Comparison of ENCODE assay signal across 8 cellular contexts in genomic region chr12:118356809-118357326, GRCh38. TPM values are rescaled to one million over a fixed set of nuclear protein-coding genes. Genes with fewer than 3 reads are reported as not detected.
A peak's percentile ranks its signal among the peaks of the same experiment; 100 is the strongest.
DNase-seq lines count a peak whose midpoint lies in the region; ATAC-seq and TF ChIP-seq lines count a peak whose summit lies in the region.

No MANE protein-coding gene starts in this region.

- peak overlapping the region; percentile 82 to 84 for H3K27ac ChIP-seq in left lung

- H3K36me3 Mint-ChIP-seq in activated naive CD8-positive, alpha-beta T cell: peaks cover 19% of the 10 kb centered on the region

- intact Hi-C loops in left lung (cut with DNase I): no loop called here

- DNase-seq in Caki2 (ENCODE audit: low read depth) (peak; percentile 31), left lung (no peak), RKO (ENCODE audit: low spot score) (no peak), globus pallidus (ENCODE audit: low spot score) (no peak), NCI-H2081 treated with DMSO at 0.1 percent for 48 hours (lab: John Stamatoyannopoulos, UW) (no peak)

- in situ Hi-C loops in Caki2 (cut with HindIII; ENCODE audit: low pct_unique_long_range_greater_than_20kb, low sequenced_read_pairs): no loop called here

- H3K9me3 Mint-ChIP-seq in activated naive CD8-positive, alpha-beta T cell (ENCODE audit: low read depth): no peaks in the 10 kb centered on the region

- ATAC-seq in HG03378 (IDR thresholded peaks at IDR 0.05; ENCODE audit: unreplicated experiment): peak; percentile 28
- ATAC-seq in left lung: peak; percentile 62
- no peak for ATAC-seq in HG03571 (IDR thresholded peaks at IDR 0.05; ENCODE audit: unreplicated experiment)

- H3K4me1 Mint-ChIP-seq in activated naive CD8-positive, alpha-beta T cell (ENCODE audit: low read depth): peaks cover 62% of the 10 kb centered on the region

- H3K36me3 ChIP-seq in left lung: no peaks in the 10 kb centered on the region

- H3K9me3 ChIP-seq in left lung: no peaks in the 10 kb centered on the region

- H3K27me3 Mint-ChIP-seq in activated naive CD8-positive, alpha-beta T cell: no peaks in the 10 kb centered on the region

- H3K4me3 Mint-ChIP-seq in activated naive CD8-positive, alpha-beta T cell: peak overlapping the region; percentile 99

- H3K27me3 ChIP-seq in left lung: no peaks in the 10 kb centered on the region

- peak overlapping the region in 1 of 2 donors; percentile 32 for H3K4me3 ChIP-seq in left lung

- H3K27ac Mint-ChIP-seq in activated naive CD8-positive, alpha-beta T cell: peak overlapping the region; percentile 96

- H3K4me1 ChIP-seq in left lung: peaks cover 11 to 75% of the 10 kb centered on the region in 2 donors

- no peak for TF ChIP-seq CTCF in left lung (IDR thresholded peaks at IDR 0.05)

RNA-seq across cellular contexts. Expression of gene TAOK3, which starts 15.8 kb away (rescaled TPM):
- 6.5 and 8.5 TPM in 2 replicates for total RNA-seq in Caki2 (2014; rRNA removed; shearing (Covaris generic); ENCODE audit: low replicate concordance)
- total RNA-seq in left lung: 10 to 100 TPM; 39.5 to 52.0 TPM

RNA-seq across cellular contexts. Expression of gene SUDS3, which starts 19.5 kb away (rescaled TPM):
- total RNA-seq in Caki2 (2014; rRNA removed; shearing (Covaris generic); ENCODE audit: low replicate concordance): 21.3 and 39.4 TPM in 2 replicates
- total RNA-seq in left lung: 10 to 100 TPM; 23.6 to 27.9 TPM
